18 cellular contexts compared by ENCODE assay signal in the genomic region with DNA sequence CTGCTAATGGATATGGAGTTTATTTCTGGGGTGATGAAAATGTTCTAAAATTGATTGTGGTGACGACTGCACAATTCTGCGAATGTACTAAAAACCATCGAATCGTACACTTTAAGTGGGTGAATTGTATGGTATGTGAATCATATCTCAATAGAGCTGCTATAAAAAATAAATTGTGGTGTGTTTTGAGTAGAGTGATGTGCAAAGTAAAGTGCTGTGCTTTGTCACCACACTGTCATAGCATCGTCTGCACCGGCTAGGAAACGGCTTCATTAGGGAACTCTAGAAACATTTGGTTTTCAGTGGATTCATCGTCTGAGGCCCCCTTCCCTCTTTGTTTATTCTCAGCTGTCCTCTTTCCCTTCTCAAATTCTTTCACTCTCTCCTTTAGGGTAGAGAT.
DNase-seq lines count a peak whose midpoint lies in the region; ATAC-seq, FAIRE-seq and TF ChIP-seq lines count a peak whose summit lies in the region.
"Had no signal": no experiment of that assay in that cellular context is flagged by ENCODE, and none has a peak within 500 bp of the region (broad histone marks: within the 10 kb centered on the region; RNA-seq: fewer than 3 reads in every experiment).

No MANE protein-coding gene starts in this region.

- no peaks in the 10 kb centered on the region for H3K79me2 ChIP-seq in osteoblast (ENCODE audit: insufficient read depth, low read length)
- no peaks in the 10 kb centered on the region for H3K79me2 ChIP-seq in H9 (ENCODE audit: insufficient read depth, low read length)

- TF ChIP-seq CTCF in RWPE2 (IDR thresholded peaks at IDR 0.05; ENCODE audit: poor library complexity, severe bottlenecking) (no peak), osteoblast (IDR thresholded peaks at IDR 0.05; ENCODE audit: extremely low read depth, low read depth, low read length) (no peak), H9 (conservative IDR thresholded peaks at IDR 0.05) (no peak)

- H3K27me3 Mint-ChIP-seq in H9 (ENCODE audit: low read depth), result no peaks in the 10 kb centered on the region
- H3K27me3 Mint-ChIP-seq: CD4-positive, CD25-positive, alpha-beta regulatory T cell had no signal

- peak overlapping the region; percentile 56 for H3K27ac ChIP-seq in RWPE2 (ENCODE audit: poor library complexity, severe bottlenecking)
- H3K27ac ChIP-seq in cingulate gyrus (ENCODE audit: low read depth, low read length), result peak overlapping the region; percentile 84
- H3K27ac ChIP-seq in osteoblast (ENCODE audit: low read depth, low read length), result peak overlapping the region; percentile 29
- H3K27ac ChIP-seq in small intestine (ENCODE audit: low read depth in 1 of 2, low read length in 1 of 2), result no peak overlapping the region
- H3K27ac ChIP-seq in H9 (ENCODE audit: insufficient read length, low read depth, low read length), result no peak overlapping the region

- H2BK5ac ChIP-seq in H9 (ENCODE audit: insufficient read length, low read length), result no peak overlapping the region

- no peak for ATAC-seq in RWPE2 (ENCODE audit: low read depth)
- no peak for ATAC-seq in GM18870 (IDR thresholded peaks at IDR 0.05; ENCODE audit: unreplicated experiment)
- ATAC-seq: HCT116, K562 had no signal

- DNase-seq in Daoy (ENCODE audit: low read depth), result peak; percentile 47
- no peak for DNase-seq in RWPE2 (ENCODE audit: low spot score)
- no peak for DNase-seq in osteoblast (ENCODE audit: insufficient read length, low spot score, missing footprints)
- DNase-seq in small intestine, result no peak
- no peak for DNase-seq in H9
- no peak for DNase-seq in NCI-H1048 (lab: John Stamatoyannopoulos, UW)
- DNase-seq: CD4-positive, CD25-positive, alpha-beta regulatory T cell; DMS79; MV-4-11; NCI-H1436; NCI-H2029; NCI-H510A; NCI-H774 had no signal

- H4K5ac ChIP-seq in H9 (ENCODE audit: insufficient read length, low read depth, low read length), result no peak overlapping the region

- H2BK15ac ChIP-seq in H9 (ENCODE audit: low read depth, low read length), result no peak overlapping the region

- no peak overlapping the region for H2BK20ac ChIP-seq in H9 (ENCODE audit: low read depth, low read length, poor library complexity, severe bottlenecking)

- H3K9me3 Mint-ChIP-seq in H9, result no peaks in the 10 kb centered on the region

- H3K56ac ChIP-seq in H9 (ENCODE audit: insufficient read length, low read depth, low read length), result no peak overlapping the region

- H3K4me1 Mint-ChIP-seq in H9, result peaks cover 8 to 9% of the 10 kb centered on the region in 2 experiments
- H3K4me1 Mint-ChIP-seq: CD4-positive, CD25-positive, alpha-beta regulatory T cell had no signal

- H3K36me3 Mint-ChIP-seq in H9 (ENCODE audit: insufficient read depth in 1 of 3, low read depth in 3 of 3), result no peaks in the 10 kb centered on the region
- H3K36me3 Mint-ChIP-seq: CD4-positive, CD25-positive, alpha-beta regulatory T cell had no signal

- no peak overlapping the region for H3T11ph ChIP-seq in H9 (ENCODE audit: low read length)

- H3K14ac ChIP-seq in H9 (ENCODE audit: insufficient read depth, low read length), result no peak overlapping the region

- no peaks in the 10 kb centered on the region for H3K23me2 ChIP-seq in H9 (ENCODE audit: insufficient read length, low read depth, low read length, poor library complexity, severe bottlenecking)

- H3K4me2 ChIP-seq in osteoblast (ENCODE audit: insufficient read depth, low read length), result peak overlapping the region; percentile 52
- H3K4me2 ChIP-seq in H9 (ENCODE audit: insufficient read depth, insufficient read length, low read length), result no peak overlapping the region

- H3K23ac ChIP-seq in H9 (ENCODE audit: insufficient read length, low read depth, low read length), result no peak overlapping the region

- H2AK5ac ChIP-seq in H9 (ENCODE audit: insufficient read length, low read length), result no peak overlapping the region

- 74 to 85% (median 76%) methylated on average over 8 of the region's 8 CpGs for WGBS in small intestine, 3 donors
- WGBS in H9 (ENCODE audit: extremely low coverage, insufficient read length, low lambda C conversion rate), result no CpG with 5 or more reads among the region's 8 CpGs

- H3K4me1 ChIP-seq in RWPE2 (ENCODE audit: insufficient read depth, poor library complexity, severe bottlenecking) (peaks cover 24% of the 10 kb centered on the region), osteoblast (ENCODE audit: insufficient read depth, low read length) (peaks cover 28% of the 10 kb centered on the region), small intestine (ENCODE audit: control insufficient read depth in 2 of 2, insufficient read depth in 1 of 2, low read depth in 1 of 2, low read length in 1 of 2) (no peaks in the 10 kb centered on the region), H9 (ENCODE audit: insufficient read depth, low read length) (no peaks in the 10 kb centered on the region)

- H2BK12ac ChIP-seq in H9 (ENCODE audit: insufficient read length, low read depth, low read length), result no peak overlapping the region

- no peaks in the 10 kb centered on the region for H4K20me1 ChIP-seq in osteoblast (ENCODE audit: insufficient read depth, low read length)
- H4K20me1 ChIP-seq in H9 (ENCODE audit: control insufficient read depth, insufficient read depth, insufficient read length), result no peaks in the 10 kb centered on the region

- no peaks in the 10 kb centered on the region for H3K79me1 ChIP-seq in H9 (ENCODE audit: insufficient read depth, low read depth, low read length, poor library complexity, severe bottlenecking)

- H3K4me3 ChIP-seq in RWPE2 (ENCODE audit: severe bottlenecking), result no peak overlapping the region
- peak overlapping the region; percentile 8 for H3K4me3 ChIP-seq in osteoblast (ENCODE audit: insufficient read depth, low read length)
- no peak overlapping the region for H3K4me3 ChIP-seq in small intestine (ENCODE audit: low read depth in 1 of 2, low read length in 2 of 2)
- H3K4me3 ChIP-seq: K562 had no signal

- H3K9me3 ChIP-seq in RWPE2 (ENCODE audit: severe bottlenecking), result no peaks in the 10 kb centered on the region
- no peaks in the 10 kb centered on the region for H3K9me3 ChIP-seq in osteoblast (ENCODE audit: low read depth, low read length)
- H3K9me3 ChIP-seq in small intestine (ENCODE audit: control insufficient read depth, low read depth), result no peaks in the 10 kb centered on the region
- no peaks in the 10 kb centered on the region for H3K9me3 ChIP-seq in H9 (ENCODE audit: control insufficient read depth, low read depth, low read length)

- H3K36me3 ChIP-seq in RWPE2 (ENCODE audit: low read depth), result no peaks in the 10 kb centered on the region
- no peaks in the 10 kb centered on the region for H3K36me3 ChIP-seq in osteoblast (ENCODE audit: insufficient read depth, low read length)
- H3K36me3 ChIP-seq in small intestine (ENCODE audit: control insufficient read depth in 2 of 2, insufficient read depth in 2 of 2, low read length in 2 of 2), result no peaks in the 10 kb centered on the region

- no peak for FAIRE-seq in small intestine (lab: Jason Lieb, UNC)
- FAIRE-seq: G401.6, K562 had no signal

- H3K27me3 ChIP-seq in RWPE2 (ENCODE audit: insufficient read depth, poor library complexity, severe bottlenecking) (no peaks in the 10 kb centered on the region), osteoblast (ENCODE audit: insufficient read depth, low read length) (no peaks in the 10 kb centered on the region), small intestine (ENCODE audit: control insufficient read depth in 2 of 2, insufficient read depth in 2 of 2, low read length in 2 of 2) (no peaks in the 10 kb centered on the region), H9 (ENCODE audit: insufficient read depth, low read length) (no peaks in the 10 kb centered on the region)

- peak overlapping the region in 1 of 3 experiments; percentile 9; a peak in 1 of 7 replicates for H3K27ac Mint-ChIP-seq in H9
- H3K27ac Mint-ChIP-seq: CD4-positive, CD25-positive, alpha-beta regulatory T cell had no signal

- H2AFZ ChIP-seq in osteoblast (ENCODE audit: low read length) (peak overlapping the region; percentile 8), H9 (ENCODE audit: low read length) (no peak overlapping the region)

- no peak overlapping the region for H3K4me3 Mint-ChIP-seq in H9

- no peak overlapping the region for H3K9ac ChIP-seq in H9 (ENCODE audit: extremely low read depth, insufficient read length, low read length)

- no peak overlapping the region for H3K18ac ChIP-seq in H9 (ENCODE audit: insufficient read length, low read depth, low read length)

- H3K4ac ChIP-seq in H9 (ENCODE audit: low read depth, low read length), result no peak overlapping the region

- no peak overlapping the region for H2BK120ac ChIP-seq in H9 (ENCODE audit: low read depth, low read length, poor library complexity, severe bottlenecking)

- H4K91ac ChIP-seq in H9 (ENCODE audit: insufficient read length, low read depth, low read length), result no peak overlapping the region

- no peak overlapping the region for H4K8ac ChIP-seq in H9 (replicated peaks; ENCODE audit: insufficient read length, low read depth, low read length)

Comparison
In these comparisons a context has a peak if more than half of its experiments do, and no peak if none do; other contexts are left out.
1. H3K27ac ChIP-seq: peak in RWPE2 (single experiment), cingulate gyrus (single experiment) and osteoblast (single experiment); none in small intestine (0 of 2) and H9 (single experiment).